In the genomic region with DNA sequence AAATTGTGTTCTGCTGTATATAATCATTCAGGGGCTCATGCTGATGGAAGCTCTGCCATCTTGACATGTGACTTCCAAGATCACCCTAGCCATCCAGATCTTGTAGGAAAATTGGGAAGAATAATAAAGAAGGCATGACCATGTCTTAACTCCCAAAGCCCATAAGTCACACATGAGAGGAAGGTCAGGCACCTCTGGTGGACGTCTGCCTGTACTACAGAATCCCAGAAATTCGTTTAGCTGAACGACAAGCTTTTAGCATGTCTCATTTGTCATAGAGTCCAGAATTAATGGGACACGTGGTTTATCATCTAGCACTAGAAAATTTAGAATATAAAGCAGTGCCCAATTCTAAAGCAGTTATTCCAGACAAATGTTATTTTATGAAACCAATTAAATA, we compare ENCODE assay signal across 9 cellular contexts.
DNase-seq lines count a peak whose midpoint lies in the region; ATAC-seq and TF ChIP-seq lines count a peak whose summit lies in the region.
"Had no signal": no experiment of that assay in that cellular context is flagged by ENCODE, and none has a peak within 500 bp of the region (broad histone marks: within the 10 kb centered on the region; RNA-seq: fewer than 3 reads in every experiment).

No MANE protein-coding gene starts in this region.

- intact Hi-C loops in thyroid gland (cut with DNase I) = no loop called here

- H3K9me3 Mint-ChIP-seq in activated T-cell treated with anti-CD3 and anti-CD28 coated beads, Interleukin-2, amount 50 U/mL, for 4 hours = no peaks in the 10 kb centered on the region
- H3K9me3 Mint-ChIP-seq: T-helper 1 cell treated with Interleukin-12 subunit alpha and Interleukin-12 subunit beta and Interleukin-4 antibody, amounts not matched to agents 30 μg/mL and 1 μg/mL, for 36 hours had no signal

- H3K27ac ChIP-seq in thyroid gland = no peak overlapping the region

- no peak for TF ChIP-seq POLR2A in thyroid gland (IDR thresholded peaks at IDR 0.05)

- peak in 1 of 6 experiments; percentile 36 for TF ChIP-seq CTCF in thyroid gland (IDR thresholded peaks at IDR 0.05)

- no peaks in the 10 kb centered on the region for H3K36me3 ChIP-seq in thyroid gland

- peaks cover 14% of the 10 kb centered on the region for H3K27me3 Mint-ChIP-seq in activated T-cell treated with anti-CD3 and anti-CD28 coated beads, Interleukin-2, amount 50 U/mL, for 4 hours (ENCODE audit: low read depth)

- WGBS in thyroid gland, 2 donors = 5 to 22% methylated on average over 4 of the region's 4 CpGs

- no peaks in the 10 kb centered on the region for H3K9me3 ChIP-seq in thyroid gland

- H3K4me3 Mint-ChIP-seq in activated T-cell treated with anti-CD3 and anti-CD28 coated beads, Interleukin-2, amount 50 U/mL, for 4 hours = no peak overlapping the region
- H3K4me3 Mint-ChIP-seq: T-helper 1 cell treated with Interleukin-12 subunit alpha and Interleukin-12 subunit beta and Interleukin-4 antibody, amounts not matched to agents 30 μg/mL and 1 μg/mL, for 36 hours had no signal

- H3K27me3 ChIP-seq in thyroid gland = no peaks in the 10 kb centered on the region

- ATAC-seq in GM18858 (IDR thresholded peaks at IDR 0.05; ENCODE audit: unreplicated experiment) (peak; percentile 87), HG03060 (IDR thresholded peaks at IDR 0.05; ENCODE audit: low read depth, unreplicated experiment) (peak; percentile 72)
- no peak for ATAC-seq in activated T-cell treated with anti-CD3 and anti-CD28 coated beads, Interleukin-2, amount 50 U/mL, for 4 hours

- no peak overlapping the region for H3K4me3 ChIP-seq in thyroid gland (replicated peaks in 1 of 3)

- H3K4me1 ChIP-seq in thyroid gland = no peaks in the 10 kb centered on the region

- H3K4me1 Mint-ChIP-seq in activated T-cell treated with anti-CD3 and anti-CD28 coated beads, Interleukin-2, amount 50 U/mL, for 4 hours (ENCODE audit: low read depth) = no peaks in the 10 kb centered on the region

- DNase-seq in SW480 (ENCODE audit: low spot score) (peak; percentile 6), myocyte (ENCODE audit: low read depth) (peak; percentile 20), HK-2 (ENCODE audit: unreplicated experiment) (no peak), thyroid gland (no peak), COR-L47 (lab: John Stamatoyannopoulos, UW) (no peak)
- no peak for DNase-seq in activated T-cell treated with anti-CD3 and anti-CD28 coated beads, Interleukin-2, amount 50 U/mL, for 4 hours

- H3K36me3 Mint-ChIP-seq in activated T-cell treated with anti-CD3 and anti-CD28 coated beads, Interleukin-2, amount 50 U/mL, for 4 hours (ENCODE audit: insufficient read depth) = no peaks in the 10 kb centered on the region

Comparison
In these comparisons a context has a peak if more than half of its experiments do, and no peak if none do; other contexts are left out.
1. ATAC-seq: peak in GM18858 (single experiment) and HG03060 (single experiment); none in activated T-cell treated with anti-CD3 and anti-CD28 coated beads, Interleukin-2, amount 50 U/mL, for 4 hours (0 of 2).
2. DNase-seq: peak in SW480 (single experiment) and myocyte (single experiment); none in HK-2 (single experiment), thyroid gland (0 of 2), COR-L47 (single experiment) and activated T-cell treated with anti-CD3 and anti-CD28 coated beads, Interleukin-2, amount 50 U/mL, for 4 hours (single experiment).